20 cellular contexts compared by ENCODE assay signal in genomic region chr1:219130536-219130935, GRCh38.
A peak's percentile ranks its signal among the peaks of the same experiment; 100 is the strongest.
DNase-seq lines count a peak whose midpoint lies in the region; ATAC-seq lines count a peak whose summit lies in the region.
"Had no signal": no experiment of that assay in that cellular context is flagged by ENCODE, and none has a peak within 500 bp of the region (broad histone marks: within the 10 kb centered on the region; RNA-seq: fewer than 3 reads in every experiment).

No MANE protein-coding gene starts in this region.

- DNase-seq in glomerular visceral epithelial cell (ENCODE audit: extremely low spot score) (peak; percentile 7), OCI-M1 (lab: John Stamatoyannopoulos, UW) (no peak), amniotic stem cell (lab: John Stamatoyannopoulos, UW) (no peak)
- DNase-seq in activated effector memory CD4-positive, alpha-beta T cell treated with anti-CD3 and anti-CD28 coated beads, Interleukin-2, amount 50 U/mL, for 16 hours, result no peak
- DNase-seq: COR-L47; DMS153; HFFc6; MV-4-11; NCI-H1417 treated with DMSO at 0.1 percent for 48 hours; NCI-H2029; NCI-H2171; NCI-H446 treated with DMSO at 0.1 percent for 48 hours; NK-92 treated with Interleukin-12 subunit alpha and Interleukin-12 subunit beta, amount 100 ng/mL, for 24 hours; RPMI8226; SIG-M5; T-helper 2 cell had no signal

- ATAC-seq in GM18861 (IDR thresholded peaks at IDR 0.05; ENCODE audit: unreplicated experiment), result peak; percentile 50
- peak; percentile 48 for ATAC-seq in GM21423 (IDR thresholded peaks at IDR 0.05; ENCODE audit: unreplicated experiment)
- ATAC-seq in HG03457 (IDR thresholded peaks at IDR 0.05; ENCODE audit: unreplicated experiment), result peak; percentile 75
- ATAC-seq: K562 had no signal
